ENCODE assay signal across 32 cellular contexts in the genomic region with DNA sequence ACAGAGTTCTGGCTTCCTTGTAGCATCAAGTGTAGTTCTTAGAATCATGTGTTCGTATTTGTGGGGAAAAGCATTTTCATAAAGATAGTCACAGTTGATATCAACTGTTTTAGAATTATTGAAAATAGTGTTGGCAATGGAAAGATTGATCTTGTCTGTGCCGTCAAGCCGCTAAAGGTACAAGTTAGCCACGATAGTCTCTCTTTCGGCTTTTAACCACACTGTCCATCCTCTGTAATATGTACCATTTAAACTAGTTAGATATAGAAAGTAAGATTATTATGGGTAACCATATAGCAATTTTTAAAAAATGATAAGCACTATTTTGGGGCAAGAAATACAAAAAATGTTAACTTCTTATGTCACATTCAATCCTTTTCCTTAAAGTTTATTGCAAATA. TPM values are rescaled to one million over a fixed set of nuclear protein-coding genes. Genes with fewer than 3 reads are reported as not detected.
"Had no signal": no experiment of that assay in that cellular context is flagged by ENCODE, and none has a peak within 500 bp of the region (broad histone marks: within the 10 kb centered on the region; RNA-seq: fewer than 3 reads in every experiment).

No MANE protein-coding gene starts in this region.

- H3K36me3 ChIP-seq: breast epithelium had no signal

- DNase-seq: activated CD4-positive, alpha-beta memory T cell treated with anti-CD3 and anti-CD28 coated beads for 36 hours; activated CD4-positive, alpha-beta T cell treated with anti-CD3 and anti-CD28 coated beads, Interleukin-2, amount 10 ng/mL, durations not matched to agents 7 days and 5 days; activated CD4-positive, CD25-positive, alpha-beta regulatory T cell; activated gamma-delta T cell; activated naive CD4-positive, alpha-beta T cell treated with anti-CD3 and anti-CD28 coated beads for 36 hours; activated T-cell treated with anti-CD3 and anti-CD28 coated beads for 4 hours; activated T-cell treated with anti-CD3 and anti-CD28 coated beads, Interleukin-2, amount 50 U/mL, for 48 hours; amygdala; caudate nucleus; KG1; NCI-H1048; NCI-H146; NCI-H187 treated with DMSO at 0.1 percent for 48 hours; NCI-H2171 treated with DMSO at 0.1 percent for 48 hours; NCI-H226; NCI-H510A; NCI-H526 treated with DMSO at 0.1 percent for 48 hours; NCI-H82; RPMI8226; T-cell; T-helper 2 cell; T1000 had no signal

- H3K4me1 Mint-ChIP-seq: activated T-helper 17 cell treated with anti-CD3 and anti-CD28 coated beads, Interleukin-2, amount 50 U/mL, for 72 hours had no signal

- H3K4me3 ChIP-seq: breast epithelium, SK-N-MC had no signal

- ATAC-seq: activated T-helper 17 cell treated with anti-CD3 and anti-CD28 coated beads, Interleukin-2, amount 50 U/mL, for 72 hours; Panc1; Right ventricle myocardium inferior; T-cell had no signal

- H3K27ac Mint-ChIP-seq: activated CD4-positive, alpha-beta memory T cell treated with anti-CD3 and anti-CD28 coated beads for 36 hours; activated CD4-positive, alpha-beta T cell treated with anti-CD3 and anti-CD28 coated beads, Interleukin-2, amount 10 ng/mL, durations not matched to agents 7 days and 5 days; activated naive CD4-positive, alpha-beta T cell treated with anti-CD3 and anti-CD28 coated beads for 36 hours; activated naive CD8-positive, alpha-beta T cell; activated T-helper 17 cell treated with anti-CD3 and anti-CD28 coated beads, Interleukin-2, amount 50 U/mL, for 72 hours; T-cell had no signal

- H3K27ac ChIP-seq: breast epithelium, SK-N-MC, VCaP had no signal

- H3K4me3 Mint-ChIP-seq: activated CD4-positive, alpha-beta memory T cell treated with anti-CD3 and anti-CD28 coated beads for 36 hours; activated CD4-positive, alpha-beta T cell treated with anti-CD3 and anti-CD28 coated beads, Interleukin-2, amount 10 ng/mL, durations not matched to agents 7 days and 5 days; activated naive CD4-positive, alpha-beta T cell treated with anti-CD3 and anti-CD28 coated beads for 36 hours; activated naive CD8-positive, alpha-beta T cell; activated T-helper 17 cell treated with anti-CD3 and anti-CD28 coated beads, Interleukin-2, amount 50 U/mL, for 72 hours; T-cell had no signal

RNA-seq across cellular contexts. Expression of a gene that starts 8.7 kb away (rescaled TPM):
- total RNA-seq: activated CD4-positive, alpha-beta memory T cell treated with anti-CD3 and anti-CD28 coated beads for 36 hours; activated CD4-positive, alpha-beta T cell treated with anti-CD3 and anti-CD28 coated beads, Interleukin-2, amount 10 ng/mL, durations not matched to agents 7 days and 5 days; activated CD8-positive, alpha-beta memory T cell treated with anti-CD3 and anti-CD28 coated beads for 36 hours; activated naive CD4-positive, alpha-beta T cell treated with anti-CD3 and anti-CD28 coated beads for 36 hours; activated T-helper 17 cell treated with anti-CD3 and anti-CD28 coated beads, Interleukin-2, amount 50 U/mL, for 72 hours; OCI-LY7; Right ventricle myocardium inferior; T-cell had no signal

RNA-seq across cellular contexts. Expression of a gene that starts 11.6 kb away (rescaled TPM):
- total RNA-seq: activated CD4-positive, alpha-beta memory T cell treated with anti-CD3 and anti-CD28 coated beads for 36 hours; activated CD4-positive, alpha-beta T cell treated with anti-CD3 and anti-CD28 coated beads, Interleukin-2, amount 10 ng/mL, durations not matched to agents 7 days and 5 days; activated CD8-positive, alpha-beta memory T cell treated with anti-CD3 and anti-CD28 coated beads for 36 hours; activated naive CD4-positive, alpha-beta T cell treated with anti-CD3 and anti-CD28 coated beads for 36 hours; activated T-helper 17 cell treated with anti-CD3 and anti-CD28 coated beads, Interleukin-2, amount 50 U/mL, for 72 hours; M059J; OCI-LY7; Right ventricle myocardium inferior; T-cell had no signal
